Comparison of ENCODE assay signal across 8 cellular contexts in genomic region chr2:128260239-128261138, GRCh38. TPM values are rescaled to one million over a fixed set of nuclear protein-coding genes. Genes with fewer than 3 reads are reported as not detected.
DNase-seq lines count a peak whose midpoint lies in the region; FAIRE-seq and TF ChIP-seq lines count a peak whose summit lies in the region.

No MANE protein-coding gene starts in this region.

- H3K4me1 ChIP-seq in HUES64 (ENCODE audit: insufficient read depth, low read length) = peaks cover 16% of the 10 kb centered on the region
- H3K4me1 ChIP-seq in keratinocyte (ENCODE audit: control insufficient read depth, extremely low read depth, insufficient read depth, low read length) = peaks cover 12% of the 10 kb centered on the region
- H3K4me1 ChIP-seq in testis = peaks cover 7% of the 10 kb centered on the region

- dilution Hi-C loops in keratinocyte (cut with MboI; ENCODE audit: extremely low pct_ligation_motif_present, low sequenced_read_pairs) = no loop called here

- peak overlapping the region; percentile 91 for H3K27ac ChIP-seq in HUES64 (ENCODE audit: low read depth, low read length)
- peak overlapping the region; percentile 42 for H3K27ac ChIP-seq in cingulate gyrus (ENCODE audit: low read depth, low read length)
- H3K27ac ChIP-seq in keratinocyte (ENCODE audit: control insufficient read depth, insufficient read depth, low read length) = peak overlapping the region; percentile 37
- no peak overlapping the region for H3K27ac ChIP-seq in testis

- peak; percentile 27 to 64 (median 29) for TF ChIP-seq CTCF in keratinocyte (optimal IDR thresholded peaks at IDR 0.05 in 1 of 3, IDR thresholded peaks at IDR 0.05 in 1 of 3, conservative IDR thresholded peaks at IDR 0.05 in 1 of 3; ENCODE audit: extremely low read depth in 1 of 3, insufficient read depth in 2 of 3, low read length in 3 of 3)
- no peak for TF ChIP-seq CTCF in testis (IDR thresholded peaks at IDR 0.05)
- TF ChIP-seq CTCF in GM10248 (IDR thresholded peaks at IDR 0.05; ENCODE audit: control extremely low read depth, extremely low read depth, low read depth, missing control alignments) = no peak

- H3K9ac ChIP-seq in HUES64 (ENCODE audit: low read depth, low read length) (peak overlapping the region; percentile 69), keratinocyte (ENCODE audit: control insufficient read depth, extremely low read depth, insufficient read depth, low read length) (peak overlapping the region; percentile 61)

- no peak for TF ChIP-seq POLR2A in testis (IDR thresholded peaks at IDR 0.05)

- FAIRE-seq in keratinocyte (lab: Jason Lieb, UNC) = peak; percentile 99

- no peaks in the 10 kb centered on the region for H3K79me2 ChIP-seq in keratinocyte (ENCODE audit: control insufficient read depth, insufficient read depth, low read length)

- CTCF ChIA-PET in GM10248 (lab: Yijun Ruan, JAX) = no interaction called here

- POLR2A ChIA-PET in GM10248 (lab: Yijun Ruan, JAX) = no interaction called here

- 22% methylated on average over 24 of the region's 24 CpGs for WGBS in HUES64
- 65 to 82% methylated on average over 7 to 24 of the region's 24 CpGs for WGBS in testis, 2 donors

- DNase-seq in keratinocyte (ENCODE audit: low read depth, low spot score) = peak; percentile 44
- peak; percentile 84 for DNase-seq in testis
- no peak for DNase-seq in HK-2 (ENCODE audit: unreplicated experiment)
- DNase-seq in Kasumi-1 (lab: John Stamatoyannopoulos, UW) = no peak
- DNase-seq in GM10248 (ENCODE audit: extremely low spot score) = no peak
- no peak for DNase-seq in cortex of kidney (lab: John Stamatoyannopoulos, UW)

- H3K9me3 ChIP-seq in HUES64 (ENCODE audit: insufficient read depth, low read depth, low read length) = no peaks in the 10 kb centered on the region
- H3K9me3 ChIP-seq in keratinocyte (ENCODE audit: control insufficient read depth, low read depth, low read length) = no peaks in the 10 kb centered on the region
- H3K9me3 ChIP-seq in testis = no peaks in the 10 kb centered on the region

- H3K4me2 ChIP-seq in keratinocyte (ENCODE audit: control insufficient read depth, extremely low read depth, insufficient read depth, low read depth, low read length) = peak overlapping the region; percentile 65

- H3K27me3 ChIP-seq in HUES64 (ENCODE audit: insufficient read depth, low read length) (no peaks in the 10 kb centered on the region), keratinocyte (ENCODE audit: control insufficient read depth, extremely low read depth, insufficient read depth, low read length) (no peaks in the 10 kb centered on the region), testis (no peaks in the 10 kb centered on the region)

- intact Hi-C loops in testis (cut with DNase I; ENCODE audit: low total_unique reads) = no loop called here

- H3K36me3 ChIP-seq in HUES64 (ENCODE audit: insufficient read depth, low read length) (no peaks in the 10 kb centered on the region), keratinocyte (ENCODE audit: control insufficient read depth in 2 of 2, extremely low read depth in 1 of 2, insufficient read depth in 2 of 2, low read length in 2 of 2) (no peaks in the 10 kb centered on the region), testis (ENCODE audit: low read depth, missing control alignments) (no peaks in the 10 kb centered on the region)

- no peaks in the 10 kb centered on the region for H3K9me1 ChIP-seq in keratinocyte (ENCODE audit: control insufficient read depth, extremely low read depth, insufficient read depth, low read length)

- no peak overlapping the region for H3K4me3 ChIP-seq in HUES64 (ENCODE audit: low read length)
- H3K4me3 ChIP-seq in keratinocyte (ENCODE audit: control insufficient read depth in 2 of 3, extremely low read depth in 1 of 3, insufficient read depth in 2 of 3, low read depth in 1 of 3, low read length in 3 of 3) = peak overlapping the region in 1 of 3 experiments; percentile 30
- H3K4me3 ChIP-seq in testis = no peak overlapping the region

- H4K20me1 ChIP-seq in keratinocyte (ENCODE audit: control insufficient read depth, extremely low read depth, insufficient read depth, low read length) = no peaks in the 10 kb centered on the region

- H2AFZ ChIP-seq in keratinocyte (ENCODE audit: control insufficient read depth, low read length) = peak overlapping the region; percentile 84

RNA-seq across cellular contexts. Expression of gene HS6ST1, which starts 58.2 kb away (rescaled TPM):
- 34.0 TPM for polyA plus RNA-seq in HUES64 (2013, experiment 1 of 2)
- polyA plus RNA-seq in HUES64 (2013, experiment 2 of 2) = 35.8 TPM
- 6.3 to 10.1 TPM (median 9.2 TPM) in 3 replicates for polyA plus RNA-seq in keratinocyte
- 6.5 TPM for polyA plus RNA-seq in keratinocyte (2011; ENCODE audit: low read depth)
- 4.5 and 10.8 TPM in 2 replicates for polyA plus RNA-seq in keratinocyte (2011; cell fraction: cytosol; rRNA removed)
- polyA plus RNA-seq in keratinocyte (2011; cell fraction: nucleus; rRNA removed) = 11.0 and 15.0 TPM in 2 replicates
- 11.0 and 20.8 TPM in 2 replicates for polyA plus RNA-seq in keratinocyte (2012; ENCODE audit: low replicate concordance)
- polyA minus RNA-seq in keratinocyte = 10.4 to 23.9 TPM (median 14.1 TPM) in 3 replicates
- polyA minus RNA-seq in keratinocyte (2011; cell fraction: cytosol; rRNA and poly(A)+ RNA removed) = 30.3 TPM
- 17.5 and 18.5 TPM in 2 replicates for polyA minus RNA-seq in keratinocyte (2011; cell fraction: nucleus; rRNA and poly(A)+ RNA removed)
- 100 to 1,000 TPM; 143 to 203 TPM for total RNA-seq in testis
- 58.7 TPM for polyA plus RNA-seq in testis (ENCODE audit: insufficient read depth, low read depth, low replicate concordance)

Comparison
In these comparisons a context has a peak if more than half of its experiments do, and no peak if none do; other contexts are left out.
1. H3K27ac ChIP-seq: peak in HUES64 (single experiment), cingulate gyrus (single experiment) and keratinocyte (single experiment); none in testis (0 of 2).
2. DNase-seq: peak in keratinocyte (single experiment) and testis (single experiment); none in HK-2 (single experiment), Kasumi-1 (0 of 2), GM10248 (single experiment) and cortex of kidney (single experiment).
3. CTCF ChIP-seq: peak in keratinocyte (3 of 3); none in testis (0 of 3) and GM10248 (single experiment).